In genomic region chr1:232511172-232511571, GRCh38 we compare ENCODE assay signal across 22 cellular contexts.
A peak's percentile ranks its signal among the peaks of the same experiment; 100 is the strongest.
DNase-seq lines count a peak whose midpoint lies in the region; ATAC-seq and TF ChIP-seq lines count a peak whose summit lies in the region.
"Had no signal": no experiment of that assay in that cellular context is flagged by ENCODE, and none has a peak within 500 bp of the region (broad histone marks: within the 10 kb centered on the region; RNA-seq: fewer than 3 reads in every experiment).

No MANE protein-coding gene starts in this region.

- H2AFZ ChIP-seq in PC-9: no peak overlapping the region
- H2AFZ ChIP-seq in smooth muscle cell (ENCODE audit: low read depth): no peak overlapping the region
- H2AFZ ChIP-seq: parathyroid adenoma had no signal

- POLR2A ChIA-PET in PC-9 (lab: Charles Lee; ENCODE audit: unreplicated experiment): no interaction called here

- peak overlapping the region; percentile 32 for H3K9ac ChIP-seq in smooth muscle cell (ENCODE audit: low read depth)
- H3K9ac ChIP-seq: parathyroid adenoma, SK-N-SH had no signal

- H3F3A ChIP-seq in PC-9 (ENCODE audit: insufficient read depth, low read depth) (peaks cover 8% of the 10 kb centered on the region), smooth muscle cell (ENCODE audit: low read depth) (peaks cover 33% of the 10 kb centered on the region)

- TF ChIP-seq CTCF in PC-9 (conservative IDR thresholded peaks at IDR 0.05): no peak
- TF ChIP-seq CTCF in fibroblast of mammary gland (conservative IDR thresholded peaks at IDR 0.05; ENCODE audit: control insufficient read depth, insufficient read depth, low read depth, low read length): no peak
- TF ChIP-seq CTCF in smooth muscle cell (IDR thresholded peaks at IDR 0.05; ENCODE audit: borderline replicate concordance, insufficient read depth, poor library complexity, severe bottlenecking): no peak
- TF ChIP-seq CTCF in omental fat pad (IDR thresholded peaks at IDR 0.05): no peak
- TF ChIP-seq CTCF in testis (IDR thresholded peaks at IDR 0.05): no peak

- H3K27me3 ChIP-seq in PC-9 (ENCODE audit: insufficient read depth, low read depth) (0 out of 2 replicates have a peak, but pooled peaks cover 3% of the 10 kb centered on the region), smooth muscle cell (ENCODE audit: low read depth) (no peaks in the 10 kb centered on the region), testis (no peaks in the 10 kb centered on the region)

- CTCF ChIA-PET in PC-9 (lab: Charles Lee): no interaction called here

- H3K4me3 ChIP-seq in PC-9 (no peak overlapping the region), fibroblast of mammary gland (ENCODE audit: control insufficient read depth, low read depth, low read length) (no peak overlapping the region), smooth muscle cell (no peak overlapping the region), testis (no peak overlapping the region)

- H4K20me1 ChIP-seq in PC-9 (ENCODE audit: insufficient read depth): no peaks in the 10 kb centered on the region
- peaks cover 42% of the 10 kb centered on the region for H4K20me1 ChIP-seq in smooth muscle cell (ENCODE audit: low read depth)

- H3K4me2 ChIP-seq in PC-9 (peak overlapping the region; percentile 30; the same call in 1 of the 2 replicates), smooth muscle cell (peak overlapping the region; percentile 7)
- H3K4me2 ChIP-seq: SK-N-SH had no signal

- BruUV-seq in PC-9 (replicated peaks; lab: Mats Ljungman, UMichigan): no TSS peak

- H3K36me3 ChIP-seq in PC-9 (ENCODE audit: low read depth): no peaks in the 10 kb centered on the region
- no peaks in the 10 kb centered on the region for H3K36me3 ChIP-seq in smooth muscle cell (ENCODE audit: low read depth)
- H3K36me3 ChIP-seq in testis (ENCODE audit: low read depth, missing control alignments): no peaks in the 10 kb centered on the region

- intact Hi-C loops in PC-9 (cut with micrococcal nuclease; ENCODE audit: unreplicated experiment) (no loop called here), testis (cut with DNase I; ENCODE audit: low total_unique reads) (no loop called here)

- TF ChIP-seq POLR2A in testis (IDR thresholded peaks at IDR 0.05): no peak

- no peaks in the 10 kb centered on the region for H3K9me2 ChIP-seq in PC-9 (ENCODE audit: insufficient read depth)
- H3K9me2 ChIP-seq: SK-N-SH had no signal

- peaks cover 18% of the 10 kb centered on the region for H3K4me1 ChIP-seq in PC-9 (replicated peaks; ENCODE audit: insufficient read depth)
- peaks cover 30% of the 10 kb centered on the region for H3K4me1 ChIP-seq in smooth muscle cell (ENCODE audit: low read depth)
- H3K4me1 ChIP-seq in testis: no peaks in the 10 kb centered on the region
- H3K4me1 ChIP-seq: parathyroid adenoma had no signal

- ATAC-seq in omental fat pad (ENCODE audit: low FRiP score): no peak
- ATAC-seq: activated T-cell treated with anti-CD3 and anti-CD28 coated beads, Interleukin-2, amount 50 U/mL, for 4 hours; effector memory CD8-positive, alpha-beta T cell; naive thymus-derived CD8-positive, alpha-beta T cell had no signal

- H3K27ac ChIP-seq in PC-9: peak overlapping the region; percentile 58
- H3K27ac ChIP-seq in smooth muscle cell (ENCODE audit: low read depth): peak overlapping the region; percentile 75
- H3K27ac ChIP-seq in testis: no peak overlapping the region
- H3K27ac ChIP-seq: C4-2B, parathyroid adenoma had no signal

- no peaks in the 10 kb centered on the region for H3K79me2 ChIP-seq in PC-9 (ENCODE audit: low read depth)
- peaks cover 97% of the 10 kb centered on the region for H3K79me2 ChIP-seq in smooth muscle cell (ENCODE audit: low read depth)
- H3K79me2 ChIP-seq: parathyroid adenoma had no signal

- peaks cover 5% of the 10 kb centered on the region; the same call in 1 of the 2 replicates for H3K9me3 ChIP-seq in PC-9 (ENCODE audit: insufficient read depth, low read depth)
- no peaks in the 10 kb centered on the region for H3K9me3 ChIP-seq in smooth muscle cell (replicated peaks; ENCODE audit: low read depth)
- no peaks in the 10 kb centered on the region for H3K9me3 ChIP-seq in testis
- H3K9me3 ChIP-seq: SK-N-SH had no signal

- WGBS in smooth muscle cell (ENCODE audit: low lambda C conversion rate): 92% methylated on average over 1 of the region's 1 CpG
- WGBS in testis, 2 donors: 86 to 92% methylated on average over 1 of the region's 1 CpG

- DNase-seq in NCI-H446 treated with DMSO at 0.1 percent for 48 hours (lab: John Stamatoyannopoulos, UW) (peak; percentile 34), NCI-H446 (lab: John Stamatoyannopoulos, UW) (no peak), PC-9 (peak in 1 of 2 experiments; percentile 60), fibroblast of mammary gland (ENCODE audit: low read depth) (peak; percentile 23), smooth muscle cell (lab: John Stamatoyannopoulos, UW; ENCODE audit: unreplicated experiment) (no peak), omental fat pad (ENCODE audit: low spot score) (no peak), NCI-H1417 treated with DMSO at 0.1 percent for 48 hours (lab: John Stamatoyannopoulos, UW) (no peak), testis (no peak)
- DNase-seq: activated B cell treated with CpG ODN at 0.5 μM for 24 hours; activated naive CD4-positive, alpha-beta T cell treated with anti-CD3 and anti-CD28 coated beads, Interleukin-2, amount 50 U/mL, for 16 hours; activated T-cell treated with anti-CD3 and anti-CD28 coated beads, Interleukin-2, amount 50 U/mL, for 4 hours; effector memory CD8-positive, alpha-beta T cell; H9; hypothalamus; MM.1S; naive thymus-derived CD8-positive, alpha-beta T cell; NCI-H187 treated with DMSO at 0.1 percent for 48 hours; NCI-H524; SK-N-SH; stimulated activated CD4-positive, alpha-beta T cell treated with anti-CD3 and anti-CD28 coated beads, Interleukin-2, amount 100 ng/mL, for 48 hours had no signal

Comparison
In these comparisons a context has a peak if more than half of its experiments do, and no peak if none do; other contexts are left out.
1. DNase-seq: peak in NCI-H446 treated with DMSO at 0.1 percent for 48 hours (single experiment) and fibroblast of mammary gland (single experiment); none in NCI-H446 (0 of 2), smooth muscle cell (single experiment), omental fat pad (single experiment), NCI-H1417 treated with DMSO at 0.1 percent for 48 hours (single experiment) and testis (single experiment).
2. H3K27ac ChIP-seq: peak in PC-9 (single experiment) and smooth muscle cell (single experiment); none in testis (0 of 2).